In genomic region chr13:76725211-76725610, GRCh38 we compare ENCODE assay signal across 21 cellular contexts.
A peak's percentile ranks its signal among the peaks of the same experiment; 100 is the strongest.
DNase-seq lines count a peak whose midpoint lies in the region; ATAC-seq and TF ChIP-seq lines count a peak whose summit lies in the region.
"Had no signal": no experiment of that assay in that cellular context is flagged by ENCODE, and none has a peak within 500 bp of the region (broad histone marks: within the 10 kb centered on the region; RNA-seq: fewer than 3 reads in every experiment).

No MANE protein-coding gene starts in this region.

- TF ChIP-seq CTCF in fibroblast of villous mesenchyme (IDR thresholded peaks at IDR 0.05; ENCODE audit: insufficient read depth, low read depth, low read length) (no peak), mucosa of descending colon (IDR thresholded peaks at IDR 0.05) (no peak)

- intact Hi-C loops in mucosa of descending colon (cut with DNase I, micrococcal nuclease), result no loop called here

- no peaks in the 10 kb centered on the region for H3K36me3 ChIP-seq in H7 (replicated peaks; ENCODE audit: control insufficient read depth, insufficient read depth, low read length)
- no peaks in the 10 kb centered on the region for H3K36me3 ChIP-seq in mucosa of descending colon (ENCODE audit: low read depth)
- H3K36me3 ChIP-seq: BLaER1, gastroesophageal sphincter, thoracic aorta had no signal

- no peaks in the 10 kb centered on the region for H3K9me3 ChIP-seq in mucosa of descending colon
- H3K9me3 ChIP-seq: gastroesophageal sphincter, thoracic aorta had no signal

- H3K4me1 ChIP-seq in mucosa of descending colon (ENCODE audit: low read depth), result no peaks in the 10 kb centered on the region

- H3K4me3 ChIP-seq in fibroblast of villous mesenchyme (ENCODE audit: low read depth, low read length) (no peak overlapping the region), skeletal muscle cell (ENCODE audit: low read depth, low read length) (no peak overlapping the region), H7 (ENCODE audit: insufficient read depth, low read depth, low read length) (no peak overlapping the region), mucosa of descending colon (no peak overlapping the region)
- H3K4me3 ChIP-seq: BLaER1, gastroesophageal sphincter, thoracic aorta had no signal

- ATAC-seq in mucosa of descending colon (no peak), HG02759 (IDR thresholded peaks at IDR 0.05; ENCODE audit: unreplicated experiment) (no peak)
- ATAC-seq: gastroesophageal sphincter; HepG2; left ventricle myocardium superior; naive thymus-derived CD8-positive, alpha-beta T cell; right cardiac atrium had no signal

- DNase-seq in GM03348 (ENCODE audit: low spot score) (peak; percentile 39), astrocyte of the hippocampus (ENCODE audit: low read depth, low spot score) (peak; percentile 64), fibroblast of villous mesenchyme (ENCODE audit: low read depth) (peak; percentile 56), skeletal muscle cell (ENCODE audit: low read depth) (peak; percentile 47), H7 (no peak), mucosa of descending colon (no peak), CD1c-positive myeloid dendritic cell (ENCODE audit: extremely low spot score) (no peak)
- DNase-seq: activated CD4-positive, alpha-beta T cell treated with anti-CD3 and anti-CD28 coated beads for 48 hours; activated CD8-positive, alpha-beta memory T cell treated with anti-CD3 and anti-CD28 coated beads, Interleukin-2, amount 50 U/mL, for 4 hours; activated gamma-delta T cell treated with Interleukin-2 at 50 U/mL for 16 hours; left ventricle myocardium superior; MM.1S; naive thymus-derived CD8-positive, alpha-beta T cell; NCI-H2029 treated with DMSO at 0.1 percent for 48 hours; NCI-H69; right cardiac atrium had no signal

- no peaks in the 10 kb centered on the region for H3K27me3 ChIP-seq in H7 (ENCODE audit: control insufficient read depth, insufficient read depth, low read length)
- H3K27me3 ChIP-seq: BLaER1, gastroesophageal sphincter had no signal

Comparison
In these comparisons a context has a peak if more than half of its experiments do, and no peak if none do; other contexts are left out.
1. DNase-seq: peak in GM03348 (single experiment), astrocyte of the hippocampus (single experiment), fibroblast of villous mesenchyme (single experiment) and skeletal muscle cell (single experiment); none in H7 (single experiment), mucosa of descending colon (0 of 3) and CD1c-positive myeloid dendritic cell (single experiment).